ENCODE assay signal across 14 cellular contexts in genomic region chr11:72180892-72181552, GRCh38. TPM values are rescaled to one million over a fixed set of nuclear protein-coding genes. Genes with fewer than 3 reads are reported as not detected.
DNase-seq lines count a peak whose midpoint lies in the region; ATAC-seq, FAIRE-seq and TF ChIP-seq lines count a peak whose summit lies in the region.
"Not testable (repeated sequence)": the region's sequence is repeated elsewhere in the genome, so short reads cannot be mapped to it uniquely, and the experiment has no call there.
"Had no signal": no experiment of that assay in that cellular context is flagged by ENCODE, and none has a peak within 500 bp of the region (broad histone marks: within the 10 kb centered on the region; RNA-seq: fewer than 3 reads in every experiment).

No MANE protein-coding gene starts in this region.

- in situ Hi-C loops in mammary epithelial cell (cut with MboI; ENCODE audit: low sequenced_read_pairs in 2 of 2), result loop anchor here in 1 of 2 donors (5.0 kb wide), 1 partner anchor 159 kb away; no protein-coding TSS in a partner anchor

- not testable (repeated sequence) for H3K36me3 ChIP-seq in Caco-2 (ENCODE audit: control insufficient read depth, insufficient read depth, low read length); mammary epithelial cell (ENCODE audit: insufficient read depth, low read length); kidney (ENCODE audit: control insufficient read depth in 1 of 2, insufficient read depth in 2 of 2, low read length in 2 of 2); upper lobe of right lung

- intact Hi-C loops in Caco-2 (cut with micrococcal nuclease; ENCODE audit: unreplicated experiment) (loop anchor here (1.0 to 5.0 kb wide), 2 partner anchors 37 to 41 kb away; partner anchors contain the start of gene INPPL1), mammary epithelial cell (cut with micrococcal nuclease) (loop anchor here (1.0 to 5.0 kb wide), 8 partner anchors 37 to 389 kb away; partner anchors contain the start of genes CLPB and LAMTOR1)
- intact Hi-C loops in kidney (cut with DNase I); posterior vena cava (cut with DNase I); upper lobe of right lung (cut with DNase I): not testable (repeated sequence)

- H3K9me3 ChIP-seq in Caco-2; mammary epithelial cell (replicated peaks; ENCODE audit: insufficient read depth, low read length); kidney (ENCODE audit: control insufficient read depth in 1 of 2, low read length in 2 of 2); upper lobe of right lung: not testable (repeated sequence)

- CTCF ChIA-PET in Caco-2 (lab: Charles Lee) (interaction anchor here (0.8 to 5.0 kb wide), 6 partner anchors 15 to 250 kb away, joined by 3 to 54 read pairs (median 7); no protein-coding TSS in a partner anchor), RWPE1 (lab: Yijun Ruan, JAX) (interaction anchor here (0.6 to 1.3 kb wide), 2 partner anchors 37 to 502 kb away, joined by 5 to 6 read pairs; no protein-coding TSS in a partner anchor), mammary epithelial cell (lab: Charles Lee; ENCODE audit: low non-redundant PET) (interaction anchor here (0.5 to 1.4 kb wide), 2 partner anchors 156 to 250 kb away, joined by 4 to 12 read pairs; no protein-coding TSS in a partner anchor)

- H3K9me3 Mint-ChIP-seq in Caco-2 (ENCODE audit: unreplicated experiment), result not testable (repeated sequence)

- dilution Hi-C loops in mammary epithelial cell (cut with HindIII; ENCODE audit: low sequenced_read_pairs), result not testable (repeated sequence)

- H3K4me3 Mint-ChIP-seq in Caco-2 (ENCODE audit: unreplicated experiment), result peak overlapping the region; percentile 20

- not testable (repeated sequence) for BruUV-seq in Caco-2 (replicated peaks; lab: Mats Ljungman, UMichigan)
- TSS peak; percentile 63 for BruUV-seq in mammary epithelial cell (replicated peaks; lab: Mats Ljungman, UMichigan)

- H2AFZ ChIP-seq in mammary epithelial cell (ENCODE audit: low read depth, low read length), result peak overlapping the region; percentile 85

- not testable (repeated sequence) for H3K4me3 ChIP-seq in Caco-2 (ENCODE audit: low read depth, low read length); mammary epithelial cell (replicated peaks in 1 of 3; ENCODE audit: insufficient read depth in 1 of 3, low read depth in 2 of 3, low read length in 3 of 3); kidney (ENCODE audit: low read length in 2 of 2); upper lobe of right lung

- peak; percentile 2 for ATAC-seq in upper lobe of right lung

- H3K27ac ChIP-seq in RWPE1 (peak overlapping the region; percentile 93), mammary epithelial cell (ENCODE audit: insufficient read depth, low read depth, low read length) (peak overlapping the region; percentile 75)
- not testable (repeated sequence) for H3K27ac ChIP-seq in kidney (ENCODE audit: low read depth in 2 of 2, low read length in 2 of 2); upper lobe of right lung

- peaks cover 27% of the 10 kb centered on the region for H3K4me1 Mint-ChIP-seq in Caco-2 (ENCODE audit: low read depth, unreplicated experiment)

- H3K4me1 ChIP-seq in Caco-2, result peaks cover 13% of the 10 kb centered on the region
- H3K4me1 ChIP-seq in mammary epithelial cell (ENCODE audit: insufficient read depth, low read length), result peaks cover 28% of the 10 kb centered on the region
- H3K4me1 ChIP-seq in kidney (ENCODE audit: control insufficient read depth in 1 of 2, insufficient read depth in 1 of 2, low read depth in 1 of 2, low read length in 2 of 2); upper lobe of right lung: not testable (repeated sequence)

- DNase-seq in Caco-2, result peak in 1 of 2 experiments; percentile 60
- DNase-seq in HK-2 (ENCODE audit: unreplicated experiment), result peak; percentile 13
- peak; percentile 68 for DNase-seq in RWPE1 (ENCODE audit: low spot score)
- peak; percentile 71 for DNase-seq in mammary epithelial cell
- DNase-seq in glomerular visceral epithelial cell (ENCODE audit: extremely low spot score), result peak; percentile 18
- peak; percentile 16 for DNase-seq in kidney
- DNase-seq in posterior vena cava (ENCODE audit: low spot score), result peak; percentile 24
- not testable (repeated sequence) for DNase-seq in upper lobe of right lung

- WGBS in mammary epithelial cell (ENCODE audit: low coverage, missing lambda C conversion rate), result 2% methylated on average over 6 of the region's 7 CpGs

- H3K79me2 ChIP-seq in mammary epithelial cell (ENCODE audit: insufficient read depth, low read length), result not testable (repeated sequence)

- POLR2A ChIA-PET in Caco-2 (lab: Charles Lee), result not testable (repeated sequence)
- POLR2A ChIA-PET in RWPE1 (lab: Yijun Ruan, JAX; ENCODE audit: low non-redundant PET), result interaction anchor here (0.5 kb wide), 1 partner anchor 40 kb away, joined by 3 read pairs; no protein-coding TSS in a partner anchor

- peak overlapping the region; percentile 81 for H3K4me2 ChIP-seq in mammary epithelial cell (ENCODE audit: insufficient read depth, low read depth, low read length)

- H3K27me3 ChIP-seq in Caco-2 (replicated peaks; ENCODE audit: control insufficient read depth, insufficient read depth, low read length); mammary epithelial cell (ENCODE audit: insufficient read depth, low read length); upper lobe of right lung: not testable (repeated sequence)

- FAIRE-seq in kidney (lab: Jason Lieb, UNC), result not testable (repeated sequence)

- H3K36me3 Mint-ChIP-seq in Caco-2 (ENCODE audit: insufficient read depth, unreplicated experiment), result not testable (repeated sequence)

- not testable (repeated sequence) for TF ChIP-seq CTCF in Caco-2 (IDR thresholded peaks at IDR 0.05; ENCODE audit: insufficient read depth in 1 of 2, low read depth in 1 of 2, low read length in 1 of 2, severe bottlenecking in 1 of 2, unreplicated experiment in 1 of 2); RWPE1 (conservative IDR thresholded peaks at IDR 0.05; ENCODE audit: low read depth); mammary epithelial cell (conservative IDR thresholded peaks at IDR 0.05 in 1 of 2, IDR thresholded peaks at IDR 0.05 in 1 of 2; ENCODE audit: extremely low read depth in 1 of 2, insufficient read depth in 1 of 2, low read depth in 1 of 2, low read length in 2 of 2); kidney (IDR thresholded peaks at IDR 0.05; ENCODE audit: borderline replicate concordance, extremely low read depth, insufficient read depth); upper lobe of right lung (IDR thresholded peaks at IDR 0.05)

- H3K9ac ChIP-seq in mammary epithelial cell (ENCODE audit: insufficient read depth, low read length); kidney (ENCODE audit: low read length in 2 of 2): not testable (repeated sequence)

- not testable (repeated sequence) for H4K20me1 ChIP-seq in mammary epithelial cell (ENCODE audit: insufficient read depth, low read length)

- H3K27me3 Mint-ChIP-seq in Caco-2 (ENCODE audit: insufficient read depth, unreplicated experiment), result not testable (repeated sequence)

- H3K27ac Mint-ChIP-seq in Caco-2 (ENCODE audit: unreplicated experiment), result peak overlapping the region; percentile 40

RNA-seq across cellular contexts. Expression of gene FOLR1, which starts 10.9 kb away (rescaled TPM):
- total RNA-seq in Caco-2 (2022) (65.9 and 93.4 TPM in 2 replicates), mammary epithelial cell (10 to 100 TPM in 1 of 2 donors, 1 to 10 TPM in 1; 1.6 to 13.5 TPM), kidney (41.2 TPM), posterior vena cava (not detected), upper lobe of right lung (163 TPM)
- polyA plus RNA-seq in mammary epithelial cell (2.1 TPM), kidney (ENCODE audit: insufficient read depth, low read depth, low replicate concordance) (297 TPM)
- polyA minus RNA-seq in mammary epithelial cell, result 1.9 TPM
- total RNA-seq: A673, HT1080 had no signal
- polyA plus RNA-seq: IgD-negative memory B cell had no signal

RNA-seq across cellular contexts. Expression of gene FOLR2, which starts 35.6 kb away (rescaled TPM):
- not detected in 2 replicates for total RNA-seq in Caco-2 (2022)
- total RNA-seq in mammary epithelial cell, result not detected
- not detected for polyA plus RNA-seq in mammary epithelial cell
- not detected for polyA minus RNA-seq in mammary epithelial cell
- total RNA-seq in kidney, result 31.9 TPM
- 16.8 TPM for polyA plus RNA-seq in kidney (ENCODE audit: insufficient read depth, low read depth, low replicate concordance)
- total RNA-seq in posterior vena cava, result 10 to 100 TPM; 16.2 to 66.4 TPM
- 22.8 TPM for total RNA-seq in upper lobe of right lung
- total RNA-seq: A673, G401, H9, HT1080, PC-9 had no signal

RNA-seq across cellular contexts. Expression of gene INPPL1, which starts 43.5 kb away (rescaled TPM):
- 393 and 396 TPM in 2 replicates for total RNA-seq in Caco-2 (2022)
- 100 to 1,000 TPM; 111 to 185 TPM for total RNA-seq in mammary epithelial cell
- polyA plus RNA-seq in mammary epithelial cell, result 65.7 TPM
- 152 TPM for polyA minus RNA-seq in mammary epithelial cell
- 120 TPM for total RNA-seq in kidney
- 39.9 TPM for polyA plus RNA-seq in kidney (ENCODE audit: insufficient read depth, low read depth, low replicate concordance)
- 100 to 1,000 TPM; 108 to 110 TPM for total RNA-seq in posterior vena cava
- total RNA-seq in upper lobe of right lung, result 146 TPM

RNA-seq across cellular contexts. Expression of gene FOLR3, which starts 45.5 kb away (rescaled TPM):
- not detected in 2 replicates for total RNA-seq in Caco-2 (2022)
- total RNA-seq in mammary epithelial cell, result 10 to 100 TPM; 12.3 to 39.0 TPM
- 4.6 TPM for polyA plus RNA-seq in mammary epithelial cell
- not detected for polyA minus RNA-seq in mammary epithelial cell
- total RNA-seq in kidney, result 17.5 TPM
- 65.0 TPM for polyA plus RNA-seq in kidney (ENCODE audit: insufficient read depth, low read depth, low replicate concordance)
- 1 to 10 TPM in 1 of 2 donors, under 1 TPM in 1; 0.74 to 3.6 TPM for total RNA-seq in posterior vena cava
- 29.0 TPM for total RNA-seq in upper lobe of right lung
- total RNA-seq: A673, G401, H9, PC-9 had no signal
- polyA plus RNA-seq: IgD-negative memory B cell had no signal

Comparison
In these comparisons a context has a peak if more than half of its experiments do, and no peak if none do; other contexts are left out.
1. RNA of gene FOLR2, which starts 35.6 kb away (total RNA-seq): 16.2 to 66.4 TPM in posterior vena cava, 31.9 TPM in kidney (single experiment) and 22.8 TPM in upper lobe of right lung (single experiment); not detected in Caco-2 and not detected in mammary epithelial cell; every median in the first group is over 10 times any median in the second.